ENCODE assay signal across 30 cellular contexts in genomic region chr3:171850324-171850697, GRCh38. TPM values are rescaled to one million over a fixed set of nuclear protein-coding genes. Genes with fewer than 3 reads are reported as not detected.
DNase-seq lines count a peak whose midpoint lies in the region; ATAC-seq, FAIRE-seq and TF ChIP-seq lines count a peak whose summit lies in the region.
"Had no signal": no experiment of that assay in that cellular context is flagged by ENCODE, and none has a peak within 500 bp of the region (broad histone marks: within the 10 kb centered on the region; RNA-seq: fewer than 3 reads in every experiment).

No MANE protein-coding gene starts in this region.

- H3K27me3 ChIP-seq in endodermal cell (ENCODE audit: control insufficient read depth, insufficient read depth, low read length, poor library complexity, severe bottlenecking), result no peaks in the 10 kb centered on the region
- H3K27me3 ChIP-seq in MG63, result no peaks in the 10 kb centered on the region
- H3K27me3 ChIP-seq: dorsolateral prefrontal cortex, sigmoid colon, SJSA1, uterus had no signal

- no peak overlapping the region for H3K4me3 Mint-ChIP-seq in endodermal cell
- no peak overlapping the region for H3K4me3 Mint-ChIP-seq in osteocyte (ENCODE audit: unreplicated experiment)
- H3K4me3 Mint-ChIP-seq: activated naive CD8-positive, alpha-beta T cell; CD4-positive, alpha-beta memory T cell; neural crest cell; stimulated activated naive B cell treated with anti-CD40 and anti-IgM and Interleukin-4, amounts not matched to agents 10 μg/mL and 1 μg/mL and 100 μg/mL, for 72 hours had no signal

- ATAC-seq in SK-N-SH treated with all-trans-retinoic acid at 6 μM for 48 hours (peak; percentile 48), GM18858 (IDR thresholded peaks at IDR 0.05; ENCODE audit: unreplicated experiment) (no peak)
- ATAC-seq: HCT116; lower lobe of right lung; stimulated activated naive B cell treated with anti-CD40 and anti-IgM and Interleukin-4, amounts not matched to agents 10 μg/mL and 1 μg/mL and 100 μg/mL, for 72 hours had no signal

- FAIRE-seq in H54 (lab: Jason Lieb, UNC), result peak; percentile 73
- FAIRE-seq: HTR-8/SVneo, kidney had no signal

- no peak for TF ChIP-seq POLR2A in H54 (IDR thresholded peaks at IDR 0.05; ENCODE audit: low read depth, low read length)

- H3K4me3 ChIP-seq in endodermal cell (ENCODE audit: low read length) (peak overlapping the region; percentile 8), MG63 (no peak overlapping the region)
- H3K4me3 ChIP-seq: dorsolateral prefrontal cortex, lower lobe of right lung, sigmoid colon, SJSA1, uterus had no signal

- H3K27ac Mint-ChIP-seq in endodermal cell (peak overlapping the region; percentile 17), osteocyte (ENCODE audit: unreplicated experiment) (peak overlapping the region; percentile 81)
- H3K27ac Mint-ChIP-seq: activated naive CD8-positive, alpha-beta T cell; CD4-positive, alpha-beta memory T cell; stimulated activated naive B cell treated with anti-CD40 and anti-IgM and Interleukin-4, amounts not matched to agents 10 μg/mL and 1 μg/mL and 100 μg/mL, for 72 hours had no signal

- no peak for DNase-seq in H54 (ENCODE audit: insufficient read length, low spot score)
- no peak for DNase-seq in endodermal cell
- DNase-seq in osteocyte (ENCODE audit: extremely low spot score, unreplicated experiment), result no peak
- DNase-seq in MG63, result no peak
- no peak for DNase-seq in ACHN
- DNase-seq: activated CD4-positive, alpha-beta T cell treated with anti-CD3 and anti-CD28 coated beads for 1 hour; activated effector memory CD4-positive, alpha-beta T cell treated with Interleukin-2 at 50 U/mL for 16 hours; CD4-positive, alpha-beta memory T cell; cerebellar nuclear complex; dorsolateral prefrontal cortex; EL; kidney; lower lobe of right lung; NCI-H446 treated with DMSO at 0.1 percent for 48 hours; RPMI8226; sigmoid colon; stimulated activated CD4-positive, alpha-beta T cell treated with anti-CD3 and anti-CD28 coated beads, Interleukin-15, amount 100 ng/mL, for 24 hours; stimulated activated naive B cell treated with anti-CD40 and anti-IgM and Interleukin-4, amounts not matched to agents 10 μg/mL and 1 μg/mL and 100 μg/mL, for 72 hours; T-helper 1 cell; uterus had no signal

- no peak overlapping the region for H3K27ac ChIP-seq in endodermal cell (ENCODE audit: low read depth, low read length)
- H3K27ac ChIP-seq: dorsolateral prefrontal cortex, KMS-11, lower lobe of right lung, sigmoid colon, SJSA1, uterus had no signal

- no peak overlapping the region for H3K9ac ChIP-seq in endodermal cell (ENCODE audit: extremely low read depth, low read length, poor library complexity, severe bottlenecking)
- H3K9ac ChIP-seq: KMS-11 had no signal

- H3K9me3 ChIP-seq in endodermal cell (ENCODE audit: control insufficient read depth, low read length) (peaks cover 41% of the 10 kb centered on the region), MG63 (peaks cover 9% of the 10 kb centered on the region)
- H3K9me3 ChIP-seq: uterus had no signal

- no peaks in the 10 kb centered on the region for H3K4me1 ChIP-seq in endodermal cell (ENCODE audit: control insufficient read depth, insufficient read depth, low read length)
- H3K4me1 ChIP-seq: sigmoid colon, uterus had no signal

- no peaks in the 10 kb centered on the region for H3K36me3 ChIP-seq in endodermal cell (ENCODE audit: control insufficient read depth, insufficient read depth, low read length)
- H3K36me3 ChIP-seq in MG63, result no peaks in the 10 kb centered on the region
- H3K36me3 ChIP-seq: lower lobe of right lung, sigmoid colon, SJSA1, uterus had no signal

- peaks cover 18% of the 10 kb centered on the region for H3K4me1 Mint-ChIP-seq in endodermal cell
- peaks cover 49% of the 10 kb centered on the region for H3K4me1 Mint-ChIP-seq in osteocyte (ENCODE audit: unreplicated experiment)

- H3K36me3 Mint-ChIP-seq in endodermal cell (ENCODE audit: low read depth) (peaks cover 9% of the 10 kb centered on the region), osteocyte (ENCODE audit: unreplicated experiment) (peaks cover 6% of the 10 kb centered on the region)
- H3K36me3 Mint-ChIP-seq: CD4-positive, alpha-beta memory T cell; stimulated activated naive B cell treated with anti-CD40 and anti-IgM and Interleukin-4, amounts not matched to agents 10 μg/mL and 1 μg/mL and 100 μg/mL, for 72 hours had no signal

- no peaks in the 10 kb centered on the region for H3K27me3 Mint-ChIP-seq in endodermal cell (ENCODE audit: insufficient read depth)
- no peaks in the 10 kb centered on the region for H3K27me3 Mint-ChIP-seq in osteocyte (ENCODE audit: unreplicated experiment)
- H3K27me3 Mint-ChIP-seq: progenitor cell of endocrine pancreas had no signal

- WGBS in endodermal cell (ENCODE audit: insufficient coverage in 1 of 2, insufficient read length in 1 of 2), 2 experiments, result 40 to 57% methylated on average over 1 to 2 of the region's 2 CpGs

- TF ChIP-seq CTCF in endodermal cell (conservative IDR thresholded peaks at IDR 0.05) (no peak), osteocyte (IDR thresholded peaks at IDR 0.05) (no peak)

- H3K9me3 Mint-ChIP-seq in endodermal cell, result peaks cover 47% of the 10 kb centered on the region
- H3K9me3 Mint-ChIP-seq in osteocyte (ENCODE audit: unreplicated experiment), result peaks cover 10% of the 10 kb centered on the region

- in situ Hi-C loops in ACHN (cut with HindIII; ENCODE audit: low pct_ligation_motif_present, low pct_unique_long_range_greater_than_20kb, low sequenced_read_pairs), result no loop called here

TF ChIP-seq in SK-N-SH treated with all-trans-retinoic acid at 6 μM for 48 hours, 23 proteins besides CTCF, POLR2A, EP300 and RAD21:
- TF ChIP-seq ZFP3 (CRISPR knock-in tag; IDR thresholded peaks at IDR 0.05), result no peak
- peak; percentile 64 for TF ChIP-seq ISL1 (CRISPR knock-in tag; IDR thresholded peaks at IDR 0.05)

RNA-seq across cellular contexts. Expression of gene TMEM212, which starts 7.2 kb away (rescaled TPM):
- total RNA-seq in endodermal cell (not detected), osteocyte (not detected in 2 replicates)
- polyA plus RNA-seq in endodermal cell (2013, experiment 1 of 2), result not detected
- polyA plus RNA-seq in endodermal cell (2013, experiment 2 of 2), result not detected
- total RNA-seq in MG63 (2014; rRNA removed; shearing (Covaris generic); ENCODE audit: low replicate concordance), result not detected in 2 replicates
- total RNA-seq: CD4-positive, alpha-beta memory T cell; kidney; neural crest cell; progenitor cell of endocrine pancreas; sigmoid colon; SJSA1; temporal lobe had no signal
- polyA plus RNA-seq: CD4-positive, alpha-beta memory T cell; sigmoid colon had no signal

RNA-seq across cellular contexts. Expression of gene PLD1, which starts 40.0 kb away (rescaled TPM):
- total RNA-seq in endodermal cell, result 10 to 100 TPM in 1 of 2 donors, 1 to 10 TPM in 1; 9.5 to 15.9 TPM
- polyA plus RNA-seq in endodermal cell (2013, experiment 1 of 2), result 3.0 TPM
- 3.1 TPM for polyA plus RNA-seq in endodermal cell (2013, experiment 2 of 2)
- 13.9 and 15.2 TPM in 2 replicates for total RNA-seq in osteocyte
- total RNA-seq in MG63 (2014; rRNA removed; shearing (Covaris generic); ENCODE audit: low replicate concordance), result 2.8 and 3.2 TPM in 2 replicates
